11 cellular contexts compared by ENCODE assay signal in genomic region chr5:88879724-88880123, GRCh38. TPM values are rescaled to one million over a fixed set of nuclear protein-coding genes. Genes with fewer than 3 reads are reported as not detected.
DNase-seq lines count a peak whose midpoint lies in the region; ATAC-seq, FAIRE-seq and TF ChIP-seq lines count a peak whose summit lies in the region.
"Had no signal": no experiment of that assay in that cellular context is flagged by ENCODE, and none has a peak within 500 bp of the region (broad histone marks: within the 10 kb centered on the region; RNA-seq: fewer than 3 reads in every experiment).

No MANE protein-coding gene starts in this region.

- TF ChIP-seq EP300 in GM12878 (IDR thresholded peaks at IDR 0.05; ENCODE audit: borderline replicate concordance in 1 of 2, control insufficient read depth in 1 of 2, low read depth in 2 of 2, low read length in 2 of 2) = no peak

- no peaks in the 10 kb centered on the region for H3K79me1 ChIP-seq in mesendoderm (ENCODE audit: low read length)

- POLR2A ChIA-PET in GM12878 (lab: Charles Lee) = interaction anchor here (0.8 to 1.5 kb wide), 3 partner anchors 62 to 193 kb away, joined by 3 to 4 read pairs (median 3); no protein-coding TSS in a partner anchor

- intact Hi-C loops in GM12878 (cut with micrococcal nuclease; ENCODE audit: unreplicated experiment) = loop anchor here (2.0 to 10.0 kb wide), 8 partner anchors 395 to 1388 kb away; no protein-coding TSS in a partner anchor
- intact Hi-C loops in thyroid gland (cut with DNase I) = loop anchor here (10.0 kb wide), 2 partner anchors 45 to 145 kb away; no protein-coding TSS in a partner anchor

- CTCF ChIA-PET in GM12878 (lab: Yijun Ruan, JAX) = interaction anchor here (0.6 to 1.1 kb wide), 3 partner anchors 10 to 850 kb away, joined by 3 to 5 read pairs (median 3); no protein-coding TSS in a partner anchor

- H4K20me1 ChIP-seq in GM12878 (ENCODE audit: control insufficient read depth, insufficient read depth) = no peaks in the 10 kb centered on the region

- H2BK5ac ChIP-seq in mesendoderm (ENCODE audit: low read length) = no peak overlapping the region

- H3K23ac ChIP-seq in mesendoderm (ENCODE audit: low read length) = no peak overlapping the region

- no TSS peak for BruUV-seq in GM12878 (replicated peaks; lab: Mats Ljungman, UMichigan)

- DNase-seq in NCI-H82 (lab: John Stamatoyannopoulos, UW) = peak; percentile 14
- DNase-seq in NCI-H82 treated with DMSO at 0.1 percent for 48 hours (lab: John Stamatoyannopoulos, UW; ENCODE audit: unreplicated experiment) = no peak
- DNase-seq in GM12878 (ENCODE audit: low read depth, low spot score) = no peak
- peak; percentile 14 for DNase-seq in mesendoderm
- DNase-seq in thyroid gland = no peak
- DNase-seq in urothelium cell line (ENCODE audit: low spot score) = no peak
- no peak for DNase-seq in mesenteric fat pad (ENCODE audit: low spot score)
- DNase-seq: 8988T, activated T-cell treated with anti-CD3 and anti-CD28 coated beads for 4 hours, NCI-H526 treated with DMSO at 0.1 percent for 48 hours had no signal

- peak overlapping the region; percentile 53 for H3K4me2 ChIP-seq in GM12878 (ENCODE audit: control insufficient read depth, insufficient read depth)
- H3K4me2 ChIP-seq in mesendoderm (ENCODE audit: low read length) = no peak overlapping the region

- H2AK5ac ChIP-seq in mesendoderm (ENCODE audit: low read length) = no peak overlapping the region

- TF ChIP-seq CTCF in GM12878 (IDR thresholded peaks at IDR 0.05 in 2 of 3, conservative IDR thresholded peaks at IDR 0.05 in 1 of 3; ENCODE audit: control insufficient read depth in 2 of 3, extremely low read depth in 1 of 3, insufficient read depth in 1 of 3, low read depth in 3 of 3, low read length in 3 of 3) (no peak), thyroid gland (IDR thresholded peaks at IDR 0.05) (no peak)

- WGBS in GM12878 (ENCODE audit: insufficient coverage, insufficient replicate concordance, low lambda C conversion rate, missing lambda C conversion rate) = under 1% methylated on average over 5 of the region's 5 CpGs
- no CpG with 5 or more reads among the region's 5 CpGs for WGBS in mesendoderm (ENCODE audit: extremely low coverage, insufficient coverage, low lambda C conversion rate)
- WGBS in thyroid gland, 2 donors = 66 to 69% methylated on average over 5 of the region's 5 CpGs

- TF ChIP-seq POLR2A in GM12878 (IDR thresholded peaks at IDR 0.05; ENCODE audit: low read depth, low read length) = peak; percentile 43; the same call in 1 of the 2 replicates
- TF ChIP-seq POLR2A in thyroid gland (IDR thresholded peaks at IDR 0.05) = peak in 1 of 2 donors; percentile 12

- H3K36me3 ChIP-seq in GM12878 (ENCODE audit: control insufficient read depth in 2 of 2, insufficient read depth in 2 of 2, low read length in 1 of 2) = no peaks in the 10 kb centered on the region
- H3K36me3 ChIP-seq in mesendoderm (ENCODE audit: control insufficient read depth, insufficient read depth, low read length) = no peaks in the 10 kb centered on the region
- H3K36me3 ChIP-seq in thyroid gland = no peaks in the 10 kb centered on the region

- SMC1A ChIA-PET in GM12878 (lab: Charles Lee; ENCODE audit: uncharacterized antibody, unreplicated experiment) = interaction anchor here (0.7 to 8.1 kb wide), 9 partner anchors 9 to 421 kb away, joined by 3 to 182 read pairs (median 4); no protein-coding TSS in a partner anchor

- RAD21 ChIA-PET in GM12878 (lab: Charles Lee; ENCODE audit: unreplicated experiment) = interaction anchor here (0.6 to 7.9 kb wide), 11 partner anchors 42 to 1506 kb away, joined by 3 to 99 read pairs (median 5); no protein-coding TSS in a partner anchor

- ATAC-seq in GM12878 (peak; percentile 35), GM19397 (IDR thresholded peaks at IDR 0.05; ENCODE audit: unreplicated experiment) (no peak)

- H2BK120ac ChIP-seq in mesendoderm (ENCODE audit: low read depth, low read length) = no peak overlapping the region

- H4K8ac ChIP-seq in mesendoderm (ENCODE audit: low read depth, low read length) = no peak overlapping the region

- in situ Hi-C loops in GM12878 (cut with MboI) = loop anchor here (10.0 kb wide), 2 partner anchors 425 to 555 kb away; no protein-coding TSS in a partner anchor

- H3K27me3 ChIP-seq in GM12878 (replicated peaks in 1 of 2; ENCODE audit: control insufficient read depth in 2 of 2, insufficient read depth in 2 of 2, low read length in 1 of 2) (no peaks in the 10 kb centered on the region), mesendoderm (ENCODE audit: insufficient read depth, low read length, poor library complexity) (no peaks in the 10 kb centered on the region), thyroid gland (no peaks in the 10 kb centered on the region)

- H3K56ac ChIP-seq in mesendoderm (ENCODE audit: low read length) = no peak overlapping the region

- peak overlapping the region; percentile 99 for H3K9ac ChIP-seq in GM12878 (ENCODE audit: control insufficient read depth, insufficient read depth, low read length)
- no peak overlapping the region for H3K9ac ChIP-seq in mesendoderm (ENCODE audit: low read length)

- peak; percentile 7 for FAIRE-seq in GM12878 (lab: Jason Lieb, UNC)
- FAIRE-seq in urothelium cell line (lab: Jason Lieb, UNC) = no peak

- no peak overlapping the region for H2AFZ ChIP-seq in GM12878 (ENCODE audit: control insufficient read depth, low read depth, low read length)

- H3K9me3 ChIP-seq in GM12878 (replicated peaks; ENCODE audit: control insufficient read depth, insufficient read depth, low read length) = no peaks in the 10 kb centered on the region
- no peaks in the 10 kb centered on the region for H3K9me3 ChIP-seq in thyroid gland

- H3K4me1 ChIP-seq in GM12878 (ENCODE audit: control insufficient read depth, insufficient read depth, low read length) (no peaks in the 10 kb centered on the region), mesendoderm (ENCODE audit: control insufficient read depth, low read depth, low read length) (no peaks in the 10 kb centered on the region), thyroid gland (peaks cover 19 to 27% of the 10 kb centered on the region in 2 donors)

- no peak overlapping the region for H4K5ac ChIP-seq in mesendoderm (ENCODE audit: low read length)

- H3K4ac ChIP-seq in mesendoderm (ENCODE audit: low read depth, low read length) = no peak overlapping the region

- no peak overlapping the region for H3K18ac ChIP-seq in mesendoderm (ENCODE audit: low read length)

- no peak for TF ChIP-seq RAD21 in GM12878 (IDR thresholded peaks at IDR 0.05; ENCODE audit: insufficient read depth, low read depth, low read length)

- H3K79me2 ChIP-seq in GM12878 (ENCODE audit: control insufficient read depth, insufficient read depth, low read length) (peaks cover 99% of the 10 kb centered on the region), mesendoderm (ENCODE audit: control insufficient read depth, insufficient read depth, low read length) (no peaks in the 10 kb centered on the region)

- no peak overlapping the region for H2BK15ac ChIP-seq in mesendoderm (replicated peaks; ENCODE audit: low read depth)

- H3K4me3 ChIP-seq in GM12878 = peak overlapping the region; percentile 67
- H3K4me3 ChIP-seq in mesendoderm (ENCODE audit: low read length) = no peak overlapping the region
- no peak overlapping the region for H3K4me3 ChIP-seq in thyroid gland (replicated peaks in 1 of 3)

- H3K27ac ChIP-seq in GM12878 (ENCODE audit: control insufficient read depth, insufficient read depth) = peak overlapping the region; percentile 98
- no peak overlapping the region for H3K27ac ChIP-seq in mesendoderm (ENCODE audit: low read depth, low read length)
- H3K27ac ChIP-seq in thyroid gland = peak overlapping the region; percentile 89 to 97 (median 95)

TF ChIP-seq in GM12878, 131 proteins besides CTCF, POLR2A, EP300 and RAD21 (continues in another document):
- TF ChIP-seq WRNIP1 (IDR thresholded peaks at IDR 0.05; ENCODE audit: borderline replicate concordance, low read depth, low read length) (0 out of 2 replicates have a peak, but pooled peaks have one; percentile 78), SKIL (IDR thresholded peaks at IDR 0.05; ENCODE audit: low read depth, poor library complexity, severe bottlenecking) (peak; percentile 14)

RNA-seq across cellular contexts. Expression of gene MEF2C, which starts 3.3 kb away (rescaled TPM):
- 839 and 919 TPM in 2 replicates for total RNA-seq in GM12878 (2013; cell fraction: nucleolus; rRNA removed)
- total RNA-seq in GM12878 (2014; rRNA removed) (175 and 219 TPM in 2 replicates), GM12878 (2014; rRNA removed; fragmentation: Illumina TruSeq; extraction: Trizol) (220 and 236 TPM in 2 replicates), GM12878 (2021) (207 and 225 TPM in 2 replicates), thyroid gland (10 to 100 TPM; 51.0 to 78.6 (median 65.7) TPM), mesenteric fat pad (62.2 TPM)
- 89.3 TPM for polyA plus RNA-seq in GM12878 (2011; ENCODE audit: low read depth)
- polyA plus RNA-seq in GM12878 (2011; rRNA removed) (105 and 125 TPM in 2 replicates), GM12878 (2014; fragmentation: Illumina TruSeq; extraction: Trizol) (209 and 260 TPM in 2 replicates), GM12878 (2014; fragmentation: Nextera tagmentation; extraction: Ambion mirVana) (100 to 1,000 TPM; 143 to 147 TPM), GM12878 (2014; rRNA removed) (99.5 and 104 TPM in 2 replicates), GM12878 (2016; fragmentation: Nextera tagmentation; extraction: Ambion mirVana) (100 to 1,000 TPM; 186 to 199 TPM)
- 139 and 145 TPM in 2 replicates for polyA plus RNA-seq in GM12878 (2011; cell fraction: cytosol; rRNA removed)
- polyA plus RNA-seq in GM12878 (2011; cell fraction: nucleus; rRNA removed) = 105 and 117 TPM in 2 replicates
- 115 and 139 TPM in 2 replicates for polyA plus RNA-seq in GM12878 (2012)
- 323 and 371 TPM in 2 replicates for polyA minus RNA-seq in GM12878 (2011; rRNA and poly(A)+ RNA removed)
- polyA minus RNA-seq in GM12878 (2011; cell fraction: cytosol; rRNA and poly(A)+ RNA removed) = 81.9 and 107 TPM in 2 replicates
- polyA minus RNA-seq in GM12878 (2011; cell fraction: nucleus; rRNA and poly(A)+ RNA removed) = 194 and 315 TPM in 2 replicates
- polyA plus RNA-seq in mesendoderm (2013, experiment 1 of 2) = 0.60 TPM
- 0.25 TPM for polyA plus RNA-seq in mesendoderm (2013, experiment 2 of 2)

Comparison
In these comparisons a context has a peak if more than half of its experiments do, and no peak if none do; other contexts are left out.
1. DNase-seq: peak in NCI-H82 (single experiment) and mesendoderm (single experiment); none in NCI-H82 treated with DMSO at 0.1 percent for 48 hours (single experiment), GM12878 (single experiment), thyroid gland (0 of 2), urothelium cell line (single experiment) and mesenteric fat pad (single experiment).